Comparison of ENCODE assay signal across 21 cellular contexts in genomic region chr14:79899610-79900009, GRCh38.
DNase-seq lines count a peak whose midpoint lies in the region; ATAC-seq and TF ChIP-seq lines count a peak whose summit lies in the region.
"Had no signal": no experiment of that assay in that cellular context is flagged by ENCODE, and none has a peak within 500 bp of the region (broad histone marks: within the 10 kb centered on the region; RNA-seq: fewer than 3 reads in every experiment).

No MANE protein-coding gene starts in this region.

- H2AFZ ChIP-seq in neural progenitor cell (replicated peaks), result no peak overlapping the region

- no peaks in the 10 kb centered on the region for H3F3A ChIP-seq in neural progenitor cell (ENCODE audit: low read depth)

- no peak overlapping the region for H3K9ac ChIP-seq in neural progenitor cell
- H3K9ac ChIP-seq: BLaER1 treated with 17β-estradiol and CSF1 and Interleukin-3, amounts not matched to agents 10 nM and 100 nM had no signal

- H3K36me3 ChIP-seq in neural progenitor cell, result no peaks in the 10 kb centered on the region
- H3K36me3 ChIP-seq: BLaER1 treated with 17β-estradiol and CSF1 and Interleukin-3, amounts not matched to agents 10 nM and 100 nM had no signal

- peaks cover 7% of the 10 kb centered on the region for H3K4me1 ChIP-seq in neural progenitor cell
- H3K4me1 ChIP-seq: A549; BLaER1 treated with 17β-estradiol and CSF1 and Interleukin-3, amounts not matched to agents 10 nM and 100 nM had no signal

- H3K9me3 ChIP-seq in neural progenitor cell (ENCODE audit: low read depth), result no peaks in the 10 kb centered on the region

- peaks cover 4% of the 10 kb centered on the region for H3K27me3 Mint-ChIP-seq in neural progenitor cell (ENCODE audit: insufficient read depth, low read depth)
- H3K27me3 Mint-ChIP-seq: B cell; CD4-positive, alpha-beta T cell had no signal

- H3K4me2 ChIP-seq in neural progenitor cell, result peak overlapping the region; percentile 23
- H3K4me2 ChIP-seq: A549; BLaER1 treated with 17β-estradiol and CSF1 and Interleukin-3, amounts not matched to agents 10 nM and 100 nM had no signal

- H3K4me3 Mint-ChIP-seq in neural progenitor cell, result no peak overlapping the region
- H3K4me3 Mint-ChIP-seq: B cell; CD4-positive, alpha-beta T cell; CD8-positive, alpha-beta T cell had no signal

- H3K27me3 ChIP-seq in neural progenitor cell, result no peaks in the 10 kb centered on the region
- H3K27me3 ChIP-seq: BLaER1 treated with 17β-estradiol and CSF1 and Interleukin-3, amounts not matched to agents 10 nM and 100 nM had no signal

- peaks cover 5% of the 10 kb centered on the region for H3K9me3 Mint-ChIP-seq in neural progenitor cell

- TF ChIP-seq CTCF in neural progenitor cell (IDR thresholded peaks at IDR 0.05), result no peak

- no peak for ATAC-seq in HG02642 (IDR thresholded peaks at IDR 0.05; ENCODE audit: poor library complexity, unreplicated experiment)
- ATAC-seq: A549; CD8-positive, alpha-beta T cell; GM12878 had no signal

- peaks cover 6% of the 10 kb centered on the region for H3K4me1 Mint-ChIP-seq in neural progenitor cell
- H3K4me1 Mint-ChIP-seq: B cell had no signal

- H3K36me3 Mint-ChIP-seq in neural progenitor cell, result no peaks in the 10 kb centered on the region
- H3K36me3 Mint-ChIP-seq: CD8-positive, alpha-beta T cell had no signal

- no peaks in the 10 kb centered on the region for H4K20me1 ChIP-seq in neural progenitor cell (ENCODE audit: low read depth)
- H4K20me1 ChIP-seq: BLaER1 treated with 17β-estradiol and CSF1 and Interleukin-3, amounts not matched to agents 10 nM and 100 nM had no signal

- no peak overlapping the region for H3K4me3 ChIP-seq in neural progenitor cell
- H3K4me3 ChIP-seq: A549; BLaER1 treated with 17β-estradiol and CSF1 and Interleukin-3, amounts not matched to agents 10 nM and 100 nM; GM12878 had no signal

- no peak overlapping the region for H3K27ac Mint-ChIP-seq in neural progenitor cell
- H3K27ac Mint-ChIP-seq: B cell; CD4-positive, alpha-beta T cell; CD8-positive, alpha-beta T cell had no signal

- H3K27ac ChIP-seq in neural progenitor cell, result no peak overlapping the region
- H3K27ac ChIP-seq: 22Rv1; A549; BLaER1 treated with 17β-estradiol and CSF1 and Interleukin-3, amounts not matched to agents 10 nM and 100 nM; C4-2B had no signal

- no peaks in the 10 kb centered on the region for H3K79me2 ChIP-seq in neural progenitor cell (ENCODE audit: low read depth)

- DNase-seq in NCI-H1417 (lab: John Stamatoyannopoulos, UW) (peak in 2 of 3 experiments; percentile 18 to 37), NCI-H1417 treated with DMSO at 0.1 percent for 48 hours (lab: John Stamatoyannopoulos, UW) (no peak), COR-L47 (lab: John Stamatoyannopoulos, UW) (peak; percentile 43), NCI-H69 (lab: John Stamatoyannopoulos, UW) (peak; percentile 96), neural progenitor cell (ENCODE audit: low spot score) (peak; percentile 2), cerebellar cortex (ENCODE audit: low spot score) (no peak)
- DNase-seq: AML-193; CD4-positive, alpha-beta T cell; CD8-positive, alpha-beta T cell; DMS 273 treated with DMSO at 0.1 percent for 48 hours; DMS53; DND-41; EL; GDM1 had no signal

Comparison
In these comparisons a context has a peak if more than half of its experiments do, and no peak if none do; other contexts are left out.
1. DNase-seq: peak in NCI-H1417 (2 of 3), COR-L47 (single experiment), NCI-H69 (single experiment) and neural progenitor cell (single experiment); none in NCI-H1417 treated with DMSO at 0.1 percent for 48 hours (single experiment) and cerebellar cortex (single experiment).